Comparison of ENCODE assay signal across 12 cellular contexts in the genomic region with DNA sequence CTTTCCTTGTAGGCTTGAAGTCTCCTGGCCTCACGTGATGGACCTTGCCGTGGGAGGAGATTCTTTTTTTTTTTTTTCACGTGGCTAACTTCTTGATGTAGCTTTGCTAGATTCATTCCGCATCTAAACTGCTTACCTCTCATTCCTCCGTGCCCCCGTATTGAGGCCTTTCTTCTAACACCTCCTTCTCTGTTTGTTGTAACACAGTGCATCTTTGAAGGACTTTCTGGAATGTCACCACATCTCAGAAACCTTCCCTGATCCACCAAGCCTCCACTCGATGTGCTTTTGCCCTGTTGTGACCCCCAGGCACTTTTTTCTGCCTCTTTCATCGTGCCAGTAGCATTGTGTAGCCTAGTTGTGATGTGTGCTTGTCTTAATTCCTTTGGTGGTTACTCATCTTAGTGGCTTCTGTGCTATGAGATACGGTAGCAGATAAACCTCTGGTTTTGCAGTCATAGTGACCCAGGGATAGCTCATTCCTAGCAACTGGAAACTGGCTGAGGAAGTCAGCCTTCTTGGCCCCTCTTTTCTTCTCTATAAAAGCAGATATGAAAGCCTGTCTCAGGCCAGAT. TPM values are rescaled to one million over a fixed set of nuclear protein-coding genes. Genes with fewer than 3 reads are reported as not detected.
DNase-seq lines count a peak whose midpoint lies in the region; ATAC-seq, FAIRE-seq and TF ChIP-seq lines count a peak whose summit lies in the region.
"Had no signal": no experiment of that assay in that cellular context is flagged by ENCODE, and none has a peak within 500 bp of the region (broad histone marks: within the 10 kb centered on the region; RNA-seq: fewer than 3 reads in every experiment).

No MANE protein-coding gene starts in this region.

- H2AFZ ChIP-seq in endothelial cell of umbilical vein (ENCODE audit: low read depth, low read length) = no peak overlapping the region

- DNase-seq in BJ (ENCODE audit: low read depth) (peak; percentile 56), MG63 (peak; percentile 51), endothelial cell of umbilical vein (ENCODE audit: low read depth, low spot score) (peak; percentile 41), HEK293T (ENCODE audit: extremely low spot score) (no peak), COR-L47 (lab: John Stamatoyannopoulos, UW) (no peak)
- DNase-seq in naive thymus-derived CD4-positive, alpha-beta T cell = no peak
- DNase-seq in stimulated activated CD4-positive, alpha-beta T cell treated with anti-CD3 and anti-CD28 coated beads, Interleukin-2, amount 100 ng/mL, for 24 hours = no peak
- DNase-seq: activated CD8-positive, alpha-beta memory T cell treated with anti-CD3 and anti-CD28 coated beads, Interleukin-2, amount 50 U/mL, for 48 hours; GOT3; NCI-H2227 treated with DMSO at 0.1 percent for 48 hours; sigmoid colon had no signal

- POLR2A ChIA-PET in BJ (lab: Charles Lee) = interaction anchor here (0.6 kb wide), 2 partner anchors 60 to 78 kb away, joined by 3 read pairs; no protein-coding TSS in a partner anchor
- POLR2A ChIA-PET in endothelial cell of umbilical vein (lab: Charles Lee) = interaction anchor here (0.6 kb wide), 1 partner anchor 414 kb away, joined by 3 read pairs; no protein-coding TSS in a partner anchor
- POLR2A ChIA-PET in naive thymus-derived CD4-positive, alpha-beta T cell (lab: Charles Lee) = no interaction called here
- POLR2A ChIA-PET in HEK293T (lab: Yijun Ruan, JAX) = no interaction called here

- H3K79me2 ChIP-seq in endothelial cell of umbilical vein (ENCODE audit: control insufficient read depth, insufficient read depth, low read length) = peaks cover 14% of the 10 kb centered on the region

- TF ChIP-seq POLR2A in endothelial cell of umbilical vein (IDR thresholded peaks at IDR 0.05; ENCODE audit: low read depth, low read length) = no peak

- H4K20me1 ChIP-seq in endothelial cell of umbilical vein (replicated peaks; ENCODE audit: control insufficient read depth, extremely low read depth, insufficient read depth, low read length) = no peaks in the 10 kb centered on the region

- peaks cover 45 to 69% (median 65%) of the 10 kb centered on the region in 5 donors for H3K27me3 Mint-ChIP-seq in naive thymus-derived CD4-positive, alpha-beta T cell

- H3K9me3 ChIP-seq in MG63 (no peaks in the 10 kb centered on the region), endothelial cell of umbilical vein (replicated peaks; ENCODE audit: control insufficient read depth, insufficient read depth, low read length) (no peaks in the 10 kb centered on the region)
- H3K9me3 ChIP-seq in naive thymus-derived CD4-positive, alpha-beta T cell (ENCODE audit: control insufficient read depth in 2 of 3, low read length in 3 of 3) = no peaks in the 10 kb centered on the region
- H3K9me3 ChIP-seq: sigmoid colon had no signal

- dilution Hi-C loops in endothelial cell of umbilical vein (cut with MboI; ENCODE audit: extremely low pct_ligation_motif_present, low sequenced_read_pairs) = no loop called here

- H3K4me1 Mint-ChIP-seq in naive thymus-derived CD4-positive, alpha-beta T cell = peaks cover 0 to 20% (median 10%) of the 10 kb centered on the region in 7 donors

- CTCF ChIA-PET in BJ (lab: Yijun Ruan, JAX) (interaction anchor here (1.4 kb wide), 2 partner anchors 10 to 26 kb away, joined by 3 read pairs; no protein-coding TSS in a partner anchor), endothelial cell of umbilical vein (lab: Charles Lee) (interaction anchor here (1.4 to 1.9 kb wide), 2 partner anchors 25 to 38 kb away, joined by 4 to 10 read pairs; no protein-coding TSS in a partner anchor), HEK293T (lab: Yijun Ruan, JAX) (no interaction called here)
- CTCF ChIA-PET in naive thymus-derived CD4-positive, alpha-beta T cell (lab: Charles Lee) = no interaction called here

- no peak for FAIRE-seq in endothelial cell of umbilical vein (lab: Jason Lieb, UNC)

- H3K27ac ChIP-seq in endothelial cell of umbilical vein (ENCODE audit: insufficient read depth, low read depth, low read length) = peak overlapping the region; percentile 31
- no peak overlapping the region for H3K27ac ChIP-seq in naive thymus-derived CD4-positive, alpha-beta T cell (ENCODE audit: low read depth, low read length)
- H3K27ac ChIP-seq: sigmoid colon had no signal

- intact Hi-C loops in endothelial cell of umbilical vein (cut with micrococcal nuclease) = loop anchor here (2.0 kb wide), 3 partner anchors 21 to 121 kb away; a partner anchor contains a TSS
- intact Hi-C loops in naive thymus-derived CD4-positive, alpha-beta T cell (cut with micrococcal nuclease) = no loop called here

- H3K4me3 ChIP-seq in BJ (ENCODE audit: low read depth, low read length) (no peak overlapping the region), MG63 (no peak overlapping the region), endothelial cell of umbilical vein (replicated peaks in 1 of 3; ENCODE audit: insufficient read depth in 1 of 3, low read depth in 1 of 3, low read length in 3 of 3) (no peak overlapping the region)
- H3K4me3 ChIP-seq in naive thymus-derived CD4-positive, alpha-beta T cell (ENCODE audit: low read length) = no peak overlapping the region
- H3K4me3 ChIP-seq: sigmoid colon had no signal

- peaks cover 0 to 5% (median 0%) of the 10 kb centered on the region in 5 donors for H3K36me3 Mint-ChIP-seq in naive thymus-derived CD4-positive, alpha-beta T cell

- peak overlapping the region in 8 of 10 donors; percentile 0 to 66 (median 45) for H3K4me3 Mint-ChIP-seq in naive thymus-derived CD4-positive, alpha-beta T cell

- H3K4me2 ChIP-seq in endothelial cell of umbilical vein (ENCODE audit: insufficient read depth, low read length) = peak overlapping the region; percentile 30

- H3K27ac Mint-ChIP-seq in naive thymus-derived CD4-positive, alpha-beta T cell = no peak overlapping the region

- no peak overlapping the region for H3K9ac ChIP-seq in endothelial cell of umbilical vein (replicated peaks; ENCODE audit: extremely low read depth, insufficient read depth, low read length)

- H3K4me1 ChIP-seq in endothelial cell of umbilical vein (ENCODE audit: control insufficient read depth, extremely low read depth, insufficient read depth, low read length) = peaks cover 33% of the 10 kb centered on the region
- no peaks in the 10 kb centered on the region for H3K4me1 ChIP-seq in naive thymus-derived CD4-positive, alpha-beta T cell (ENCODE audit: control insufficient read depth in 2 of 2, insufficient read depth in 2 of 2, low read length in 2 of 2)

- ATAC-seq in naive thymus-derived CD4-positive, alpha-beta T cell = no peak
- ATAC-seq in GM21367 (IDR thresholded peaks at IDR 0.05; ENCODE audit: unreplicated experiment) = no peak

- no peaks in the 10 kb centered on the region for H3K9me1 ChIP-seq in endothelial cell of umbilical vein (replicated peaks; ENCODE audit: control insufficient read depth, extremely low read depth, insufficient read depth, low read length)

- H3K36me3 ChIP-seq in BJ (ENCODE audit: control insufficient read depth, insufficient read depth, low read length) (no peaks in the 10 kb centered on the region), MG63 (peaks cover 17% of the 10 kb centered on the region), endothelial cell of umbilical vein (ENCODE audit: control insufficient read depth in 2 of 2, extremely low read depth in 1 of 2, insufficient read depth in 2 of 2, low read length in 2 of 2) (no peaks in the 10 kb centered on the region)
- no peaks in the 10 kb centered on the region for H3K36me3 ChIP-seq in naive thymus-derived CD4-positive, alpha-beta T cell (ENCODE audit: control insufficient read depth in 2 of 3, insufficient read depth in 3 of 3, low read length in 3 of 3)
- H3K36me3 ChIP-seq: sigmoid colon had no signal

- TF ChIP-seq CTCF in BJ (IDR thresholded peaks at IDR 0.05; ENCODE audit: insufficient read depth, low read depth, low read length) (no peak), endothelial cell of umbilical vein (IDR thresholded peaks at IDR 0.05; ENCODE audit: extremely low read depth in 1 of 2, insufficient read depth in 1 of 2, low read depth in 1 of 2, low read length in 2 of 2) (no peak)

- H3K9me3 Mint-ChIP-seq in naive thymus-derived CD4-positive, alpha-beta T cell = peaks cover 0 to 8% (median 0%) of the 10 kb centered on the region in 11 donors

- no TSS peak for BruUV-seq in endothelial cell of umbilical vein (replicated peaks; lab: Mats Ljungman, UMichigan)

- H3K27me3 ChIP-seq in BJ (ENCODE audit: control insufficient read depth, insufficient read depth, low read length) (no peaks in the 10 kb centered on the region), MG63 (no peaks in the 10 kb centered on the region), endothelial cell of umbilical vein (ENCODE audit: control insufficient read depth in 2 of 2, insufficient read depth in 2 of 2, low read length in 2 of 2) (peaks cover 0 to 6% of the 10 kb centered on the region in 2 experiments)
- H3K27me3 ChIP-seq in naive thymus-derived CD4-positive, alpha-beta T cell (ENCODE audit: control insufficient read depth in 2 of 2, insufficient read depth in 2 of 2, low read length in 2 of 2) = peaks cover under 1 to 3% of the 10 kb centered on the region in 2 donors

TF ChIP-seq in endothelial cell of umbilical vein, 7 proteins besides CTCF, POLR2A, EP300 and RAD21:
- TF ChIP-seq GATA2 (IDR thresholded peaks at IDR 0.05; ENCODE audit: insufficient read depth, insufficient read length, low read depth, low read length) (peak; percentile 99), JUN (IDR thresholded peaks at IDR 0.05; ENCODE audit: borderline replicate concordance, insufficient read depth, insufficient read length, low read depth) (no peak), FOS (IDR thresholded peaks at IDR 0.05; ENCODE audit: borderline replicate concordance, insufficient read depth, low read length) (peak; percentile 52)

TF ChIP-seq in HEK293T, 16 proteins besides CTCF, POLR2A, EP300 and RAD21 (continues in another document):
- TF ChIP-seq ARNT (IDR thresholded peaks at IDR 0.05) = no peak
- TF ChIP-seq FOXK2 (IDR thresholded peaks at IDR 0.05) = no peak
- TF ChIP-seq BHLHE40 (IDR thresholded peaks at IDR 0.05; ENCODE audit: borderline replicate concordance) = no peak
- no peak for TF ChIP-seq L3MBTL2 (conservative IDR thresholded peaks at IDR 0.05)
- TF ChIP-seq ZNF384 (IDR thresholded peaks at IDR 0.05) = no peak

RNA-seq across cellular contexts. Expression of a gene that starts 1.6 kb away (rescaled TPM):
- polyA plus RNA-seq in BJ (2011; rRNA removed) (1.1 and 1.4 TPM in 2 replicates), endothelial cell of umbilical vein (3.9 TPM in 2 replicates)
- polyA minus RNA-seq in BJ (2011; rRNA and poly(A)+ RNA removed) = 0.87 and 1.9 TPM in 2 replicates
- total RNA-seq in MG63 (2014; rRNA removed; shearing (Covaris generic); ENCODE audit: low replicate concordance) = 23.5 and 28.6 TPM in 2 replicates
- total RNA-seq in endothelial cell of umbilical vein = 2.9 and 3.4 TPM in 2 replicates
- polyA plus RNA-seq in endothelial cell of umbilical vein (2011; cell fraction: cytosol; rRNA removed) = 5.8 and 5.9 TPM in 2 replicates
- polyA plus RNA-seq in endothelial cell of umbilical vein (2011; cell fraction: nucleus; rRNA removed) = 8.2 and 9.0 TPM in 2 replicates
- polyA plus RNA-seq in endothelial cell of umbilical vein (2012) = 3.2 and 7.9 TPM in 2 replicates
- polyA minus RNA-seq in endothelial cell of umbilical vein = 8.9 and 10.9 TPM in 2 replicates
- not detected for polyA minus RNA-seq in endothelial cell of umbilical vein (2011; cell fraction: cytosol; rRNA and poly(A)+ RNA removed)
- polyA minus RNA-seq in endothelial cell of umbilical vein (2011; cell fraction: nucleus; rRNA and poly(A)+ RNA removed) = 6.1 and 6.3 TPM in 2 replicates
- total RNA-seq in naive thymus-derived CD4-positive, alpha-beta T cell = not detected
- polyA plus RNA-seq in naive thymus-derived CD4-positive, alpha-beta T cell = not detected

Comparison
In these comparisons a context has a peak if more than half of its experiments do, and no peak if none do; other contexts are left out.
1. DNase-seq: peak in BJ (single experiment), MG63 (single experiment) and endothelial cell of umbilical vein (single experiment); none in naive thymus-derived CD4-positive, alpha-beta T cell (0 of 9), HEK293T (single experiment), COR-L47 (single experiment) and stimulated activated CD4-positive, alpha-beta T cell treated with anti-CD3 and anti-CD28 coated beads, Interleukin-2, amount 100 ng/mL, for 24 hours (0 of 2).
2. CTCF ChIA-PET loops: an anchor here in BJ (1.4 kb wide) and endothelial cell of umbilical vein (1.4 to 1.9 kb wide); none called in naive thymus-derived CD4-positive, alpha-beta T cell and HEK293T.
3. POLR2A ChIA-PET loops: an anchor here in BJ (0.6 kb wide) and endothelial cell of umbilical vein (0.6 kb wide); none called in naive thymus-derived CD4-positive, alpha-beta T cell and HEK293T.